Comparison of ENCODE assay signal across 21 cellular contexts in the genomic region with DNA sequence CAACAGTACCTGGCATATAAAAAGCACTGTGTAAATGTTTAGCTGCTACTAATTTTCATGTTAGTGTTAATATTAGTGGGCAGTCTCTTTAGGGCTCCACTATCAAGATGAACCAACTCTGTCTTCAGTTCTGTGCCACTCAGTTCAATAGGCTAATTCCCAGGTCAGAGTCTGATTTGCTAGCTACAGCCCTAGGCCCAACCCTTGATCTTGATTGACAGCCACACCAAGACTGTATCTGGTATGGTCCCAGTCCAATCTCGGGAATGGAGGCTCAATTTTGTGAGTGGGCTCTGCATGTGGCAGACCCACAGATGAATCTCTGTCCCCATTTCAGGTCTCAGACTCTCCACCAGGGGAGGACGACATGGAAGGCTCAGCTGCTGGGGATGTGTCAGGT. TPM values are rescaled to one million over a fixed set of nuclear protein-coding genes. Genes with fewer than 3 reads are reported as not detected.
"Had no signal": no experiment of that assay in that cellular context is flagged by ENCODE, and none has a peak within 500 bp of the region (broad histone marks: within the 10 kb centered on the region; RNA-seq: fewer than 3 reads in every experiment).

No MANE protein-coding gene starts in this region.

- H3K27me3 ChIP-seq: sigmoid colon, transverse colon had no signal

- H3K4me1 ChIP-seq: heart left ventricle, sigmoid colon, stomach, transverse colon had no signal

- H3K9me3 Mint-ChIP-seq: naive thymus-derived CD4-positive, alpha-beta T cell; nephron progenitor cell had no signal

- H3K36me3 Mint-ChIP-seq: naive thymus-derived CD4-positive, alpha-beta T cell had no signal

- H3K9me3 ChIP-seq: heart left ventricle, neutrophil, sigmoid colon, stomach, thoracic aorta, transverse colon had no signal

- H3K36me3 ChIP-seq: heart left ventricle, neutrophil, sigmoid colon, stomach, thoracic aorta, transverse colon had no signal

- ATAC-seq: esophagus mucosa; heart left ventricle; naive thymus-derived CD4-positive, alpha-beta T cell had no signal

- FAIRE-seq: endometrium, frontal cortex had no signal

- H3K27ac ChIP-seq: heart left ventricle, neutrophil, sigmoid colon, skin epidermis, stomach, thoracic aorta, transverse colon had no signal

- H3K27ac Mint-ChIP-seq: naive thymus-derived CD4-positive, alpha-beta T cell; nephron progenitor cell had no signal

- H3K4me3 Mint-ChIP-seq: naive thymus-derived CD4-positive, alpha-beta T cell; nephron progenitor cell had no signal

- DNase-seq: effector memory CD4-positive, alpha-beta T cell; heart left ventricle; hippocampal formation; kidney glomerular epithelial cell; naive thymus-derived CD4-positive, alpha-beta T cell; nephron progenitor cell; posterior cingulate gyrus; sigmoid colon; stimulated activated CD4-positive, alpha-beta T cell treated with anti-CD3 and anti-CD28 coated beads, Interleukin-12 subunit alpha, Interleukin-12 subunit beta, amount 100 ng/mL, for 4 hours; stimulated activated naive CD4-positive, alpha-beta T cell; stomach; substantia nigra; transverse colon had no signal

- H3K4me3 ChIP-seq: heart left ventricle, sigmoid colon, skin epidermis, stomach, thoracic aorta, transverse colon had no signal

- H3K4me1 Mint-ChIP-seq: nephron progenitor cell had no signal

RNA-seq across cellular contexts. Expression of a gene that starts 46.1 kb away (rescaled TPM):
- total RNA-seq: glomerular endothelial cell, lung microvascular endothelial cell had no signal
